10 cellular contexts compared by ENCODE assay signal in genomic region chr19:45864629-45865082, GRCh38. TPM values are rescaled to one million over a fixed set of nuclear protein-coding genes. Genes with fewer than 3 reads are reported as not detected.
DNase-seq lines count a peak whose midpoint lies in the region; ATAC-seq and TF ChIP-seq lines count a peak whose summit lies in the region.
"Had no signal": no experiment of that assay in that cellular context is flagged by ENCODE, and none has a peak within 500 bp of the region (broad histone marks: within the 10 kb centered on the region; RNA-seq: fewer than 3 reads in every experiment).

No MANE protein-coding gene starts in this region.

- no peaks in the 10 kb centered on the region for H4K20me1 ChIP-seq in mammary epithelial cell (ENCODE audit: insufficient read depth, low read length)

- H3K4me3 Mint-ChIP-seq in dendritic cell treated with granulocyte-macrophage colony-stimulating factor and Interleukin-4, amounts not matched to agents 40 ng/mL and 50 ng/mL, for 4 days = peak overlapping the region; percentile 25
- H3K4me3 Mint-ChIP-seq in naive B cell = peak overlapping the region in 7 of 8 donors; percentile 47 to 92 (median 75)

- TF ChIP-seq CTCF in AG04449 (IDR thresholded peaks at IDR 0.05; ENCODE audit: insufficient read depth, low read length, missing control alignments) (no peak), mammary epithelial cell (conservative IDR thresholded peaks at IDR 0.05 in 1 of 2, IDR thresholded peaks at IDR 0.05 in 1 of 2; ENCODE audit: extremely low read depth in 1 of 2, insufficient read depth in 1 of 2, low read depth in 1 of 2, low read length in 2 of 2) (no peak)

- no peak overlapping the region for H3K27ac Mint-ChIP-seq in dendritic cell treated with granulocyte-macrophage colony-stimulating factor and Interleukin-4, amounts not matched to agents 40 ng/mL and 50 ng/mL, for 4 days
- H3K27ac Mint-ChIP-seq in naive B cell = peak overlapping the region in 3 of 6 donors; percentile 16 to 57 (median 44)

- BruUV-seq in mammary epithelial cell (replicated peaks; lab: Mats Ljungman, UMichigan) = no TSS peak

- H3K4me3 ChIP-seq in AG04449 (ENCODE audit: low read depth, low read length) (0 out of 2 replicates have a peak overlapping the region, but pooled peaks have one; percentile 6), HUES6 (ENCODE audit: low read depth, low read length) (peak overlapping the region; percentile 88), mammary epithelial cell (replicated peaks in 1 of 3; ENCODE audit: insufficient read depth in 1 of 3, low read depth in 2 of 3, low read length in 3 of 3) (no peak overlapping the region)

- no peak for ATAC-seq in naive B cell (ENCODE audit: low read depth in 2 of 2)

- DNase-seq in AG04449 (ENCODE audit: low read depth, low spot score) (no peak), naive B cell (no peak), NK-92 (lab: John Stamatoyannopoulos, UW; ENCODE audit: unreplicated experiment) (no peak), mammary epithelial cell (no peak), RKO (ENCODE audit: low spot score) (no peak), SIG-M5 treated with dmso at 0.1 percent for 504 hours (lab: John Stamatoyannopoulos, UW; ENCODE audit: unreplicated experiment) (no peak)

- in situ Hi-C loops in mammary epithelial cell (cut with MboI; ENCODE audit: low sequenced_read_pairs in 2 of 2) = no loop called here

- POLR2A ChIA-PET in AG04449 (lab: Yijun Ruan, JAX) = no interaction called here

- H3K4me1 Mint-ChIP-seq in dendritic cell treated with granulocyte-macrophage colony-stimulating factor and Interleukin-4, amounts not matched to agents 40 ng/mL and 50 ng/mL, for 4 days (ENCODE audit: low read depth) = peaks cover 30% of the 10 kb centered on the region
- peaks cover 33 to 38% (median 36%) of the 10 kb centered on the region in 3 donors for H3K4me1 Mint-ChIP-seq in naive B cell

- H2AFZ ChIP-seq in mammary epithelial cell (ENCODE audit: low read depth, low read length) = no peak overlapping the region

- H3K9ac ChIP-seq in HUES6 (ENCODE audit: low read length) = peak overlapping the region; percentile 79
- H3K9ac ChIP-seq in mammary epithelial cell (ENCODE audit: insufficient read depth, low read length) = no peak overlapping the region

- no peak overlapping the region for H3K4me2 ChIP-seq in mammary epithelial cell (ENCODE audit: insufficient read depth, low read depth, low read length)

- H3K27me3 ChIP-seq in HUES6 (ENCODE audit: control insufficient read depth, insufficient read depth, low read length) (peaks cover 5% of the 10 kb centered on the region; the same call in 1 of the 2 replicates), mammary epithelial cell (ENCODE audit: insufficient read depth, low read length) (peaks cover 2% of the 10 kb centered on the region)

- H3K79me2 ChIP-seq in mammary epithelial cell (ENCODE audit: insufficient read depth, low read length) = peaks cover 32% of the 10 kb centered on the region

- intact Hi-C loops in dendritic cell treated with granulocyte-macrophage colony-stimulating factor and Interleukin-4, amounts not matched to agents 40 ng/mL and 50 ng/mL, for 4 days (cut with micrococcal nuclease) = loop anchor here (1.0 kb wide), 1 partner anchor 19 kb away; no protein-coding TSS in a partner anchor
- intact Hi-C loops in mammary epithelial cell (cut with micrococcal nuclease) = no loop called here

- dilution Hi-C loops in mammary epithelial cell (cut with HindIII; ENCODE audit: low sequenced_read_pairs) = loop anchor here (5.0 kb wide), 3 partner anchors 37 to 77 kb away; no protein-coding TSS in a partner anchor

- H3K9me3 ChIP-seq in HUES6 (ENCODE audit: control insufficient read depth, insufficient read depth, low read depth, low read length) (no peaks in the 10 kb centered on the region), mammary epithelial cell (replicated peaks; ENCODE audit: insufficient read depth, low read length) (no peaks in the 10 kb centered on the region)

- H3K4me1 ChIP-seq in HUES6 (ENCODE audit: control insufficient read depth, insufficient read depth, low read length) = peaks cover 18% of the 10 kb centered on the region; the same call in 1 of the 2 replicates
- H3K4me1 ChIP-seq in mammary epithelial cell (ENCODE audit: insufficient read depth, low read length) = no peaks in the 10 kb centered on the region

- H3K27ac ChIP-seq in HUES6 (ENCODE audit: low read depth, low read length) (peak overlapping the region; percentile 42; the same call in 1 of the 2 replicates), mammary epithelial cell (ENCODE audit: insufficient read depth, low read depth, low read length) (no peak overlapping the region)

- peaks cover 51% of the 10 kb centered on the region for H3K27me3 Mint-ChIP-seq in dendritic cell treated with granulocyte-macrophage colony-stimulating factor and Interleukin-4, amounts not matched to agents 40 ng/mL and 50 ng/mL, for 4 days
- H3K27me3 Mint-ChIP-seq in naive B cell = peaks cover 3 to 27% (median 24%) of the 10 kb centered on the region in 3 donors

- CTCF ChIA-PET in AG04449 (lab: Yijun Ruan, JAX) (interaction anchor here (0.6 to 4.9 kb wide), 5 partner anchors 8 to 51 kb away, joined by 3 to 67 read pairs (median 4); partner anchors contain the start of gene IRF2BP1), mammary epithelial cell (lab: Charles Lee; ENCODE audit: low non-redundant PET) (interaction anchor here (0.7 kb wide), 1 partner anchor 541 kb away, joined by 8 read pairs; no protein-coding TSS in a partner anchor)

- H3K9me3 Mint-ChIP-seq in dendritic cell treated with granulocyte-macrophage colony-stimulating factor and Interleukin-4, amounts not matched to agents 40 ng/mL and 50 ng/mL, for 4 days = no peaks in the 10 kb centered on the region
- no peaks in the 10 kb centered on the region for H3K9me3 Mint-ChIP-seq in naive B cell

- WGBS in mammary epithelial cell (ENCODE audit: low coverage, missing lambda C conversion rate) = 86% methylated on average over 12 of the region's 12 CpGs

- H3K36me3 ChIP-seq in HUES6 (ENCODE audit: control insufficient read depth, insufficient read depth, low read length) (peaks cover 7% of the 10 kb centered on the region; the same call in 1 of the 2 replicates), mammary epithelial cell (ENCODE audit: insufficient read depth, low read length) (peaks cover 3% of the 10 kb centered on the region)

- peaks cover 34% of the 10 kb centered on the region for H3K36me3 Mint-ChIP-seq in dendritic cell treated with granulocyte-macrophage colony-stimulating factor and Interleukin-4, amounts not matched to agents 40 ng/mL and 50 ng/mL, for 4 days (ENCODE audit: low read depth)
- no peaks in the 10 kb centered on the region for H3K36me3 Mint-ChIP-seq in naive B cell

RNA-seq across cellular contexts. Expression of gene FOXA3, which starts 0.5 kb away (rescaled TPM):
- polyA plus RNA-seq in naive B cell (ENCODE audit: low read depth in 6 of 6) (not detected), mammary epithelial cell (not detected)
- not detected for total RNA-seq in mammary epithelial cell
- not detected for polyA minus RNA-seq in mammary epithelial cell
- total RNA-seq: skeletal muscle tissue had no signal
- polyA plus RNA-seq: keratinocyte had no signal

RNA-seq across cellular contexts. Expression of gene SYMPK, which starts 1.7 kb away (rescaled TPM):
- polyA plus RNA-seq in naive B cell (ENCODE audit: low read depth in 6 of 6) = 10 to 100 TPM in 2 of 6 donors, 1 to 10 TPM in 4; 6.3 to 24.3 (median 9.0) TPM
- total RNA-seq in mammary epithelial cell = 10 to 100 TPM; 32.3 to 81.6 TPM
- 56.2 TPM for polyA plus RNA-seq in mammary epithelial cell
- 163 TPM for polyA minus RNA-seq in mammary epithelial cell

RNA-seq across cellular contexts. Expression of gene IRF2BP1, which starts 21.3 kb away (rescaled TPM):
- 10 to 100 TPM in 1 of 6 donors, 1 to 10 TPM in 5; 3.1 to 10.1 (median 5.9) TPM for polyA plus RNA-seq in naive B cell (ENCODE audit: low read depth in 6 of 6)
- 10 to 100 TPM; 15.9 to 28.0 TPM for total RNA-seq in mammary epithelial cell
- 5.7 TPM for polyA plus RNA-seq in mammary epithelial cell
- 6.1 TPM for polyA minus RNA-seq in mammary epithelial cell

RNA-seq across cellular contexts. Expression of gene MYPOP, which starts 37.8 kb away (rescaled TPM):
- polyA plus RNA-seq in naive B cell (ENCODE audit: low read depth in 6 of 6) = under 1 TPM in 4 of 6 donors, not detected in 2; 0.15 to 0.30 (median 0.28) TPM
- total RNA-seq in mammary epithelial cell = 1 to 10 TPM; 1.8 to 8.9 TPM
- 1.4 TPM for polyA plus RNA-seq in mammary epithelial cell
- polyA minus RNA-seq in mammary epithelial cell = 1.8 TPM

RNA-seq across cellular contexts. Expression of gene RSPH6A, which starts 49.5 kb away (rescaled TPM):
- polyA plus RNA-seq in naive B cell (ENCODE audit: low read depth in 6 of 6) (not detected), mammary epithelial cell (not detected)
- under 1 TPM; 0.17 to 0.35 TPM for total RNA-seq in mammary epithelial cell
- 0.31 TPM for polyA minus RNA-seq in mammary epithelial cell
- total RNA-seq: skeletal muscle tissue had no signal
- polyA plus RNA-seq: keratinocyte had no signal

Comparison
In these comparisons a context has a peak if more than half of its experiments do, and no peak if none do; other contexts are left out.
1. H3K4me3 ChIP-seq: peak in AG04449 (single experiment) and HUES6 (single experiment); none in mammary epithelial cell (0 of 3).